ENCODE assay signal across 8 cellular contexts in the genomic region with DNA sequence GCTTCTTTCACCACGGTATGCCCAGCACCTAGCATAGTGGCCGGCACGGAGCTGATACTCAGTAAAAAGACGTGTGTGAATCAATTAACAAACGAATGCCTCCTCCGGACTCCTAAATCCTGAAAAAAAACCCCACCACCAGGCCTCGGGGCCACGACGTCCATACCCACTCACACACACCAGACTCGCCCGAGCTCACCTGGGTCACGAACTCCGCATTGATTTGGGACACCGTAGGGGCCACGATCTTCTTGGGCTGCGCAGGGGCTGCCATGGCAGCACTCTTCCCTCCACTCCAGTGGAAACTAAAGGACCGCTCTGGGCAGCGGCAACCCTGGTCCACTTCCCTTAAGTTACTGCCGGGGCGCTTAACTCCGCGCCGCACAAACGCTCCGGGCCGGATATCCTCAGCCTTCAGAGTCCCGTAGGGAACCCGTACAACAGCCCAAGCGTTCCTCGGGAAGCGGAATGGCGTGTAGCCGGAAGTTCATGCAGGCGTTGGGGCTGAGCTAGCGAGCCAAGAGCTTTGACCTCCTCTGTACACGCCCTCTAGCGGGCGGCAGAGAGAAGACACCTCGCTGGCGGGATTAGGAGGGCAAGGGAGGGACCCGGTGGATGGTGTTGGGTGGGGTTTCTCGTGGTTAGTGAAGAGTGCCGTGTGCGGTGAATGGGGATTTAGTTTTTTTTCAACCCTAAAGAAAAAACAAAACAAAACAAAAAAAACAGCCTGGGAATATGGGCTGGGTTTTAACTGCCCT. TPM values are rescaled to one million over a fixed set of nuclear protein-coding genes. Genes with fewer than 3 reads are reported as not detected.
DNase-seq lines count a peak whose midpoint lies in the region; ATAC-seq and TF ChIP-seq lines count a peak whose summit lies in the region.

Gene AQR, minus strand, starts transcription at position 403 of the 758 bp plus-strand sequence. Its CDS starts 129 bp downstream, at position 274.

- H2AFZ ChIP-seq in GM23338 (peak within 1 kb of the TSS; percentile 73), fibroblast of lung (ENCODE audit: low read length) (peak within 1 kb of the TSS; percentile 97)

- H3K79me2 ChIP-seq in GM23338 (replicated peaks; ENCODE audit: insufficient read depth) (peaks cover 50% of the 10 kb centered on the region), fibroblast of lung (ENCODE audit: control insufficient read depth, insufficient read depth, low read length) (peaks cover 34% of the 10 kb centered on the region)

- peaks cover 9% of the 10 kb centered on the region for H3K4me1 ChIP-seq in GM23338 (ENCODE audit: insufficient read depth)
- H3K4me1 ChIP-seq in fibroblast of lung (ENCODE audit: control insufficient read depth, extremely low read depth, insufficient read depth, low read length) = no peaks in the 10 kb centered on the region

- peak within 1 kb of the TSS; percentile 99 for H3K27ac Mint-ChIP-seq in GM23338
- H3K27ac Mint-ChIP-seq in activated T-helper 1 cell treated with anti-CD3 and anti-CD28 coated beads, Interleukin-12 subunit alpha, Interleukin-12 subunit beta, Interleukin-2, Interleukin-4 antibody, amounts not matched to agents 30 ng/mL and 10 ng/mL and 1 ng/mL, durations not matched to agents 14 hours and 24 hours and 36 hours = peak within 1 kb of the TSS; percentile 95
- H3K27ac Mint-ChIP-seq in naive thymus-derived CD8-positive, alpha-beta T cell = peak within 1 kb of the TSS; percentile 92 to 99 (median 98)

- H3K9me2 ChIP-seq in GM23338 (ENCODE audit: insufficient read depth) = no peaks in the 10 kb centered on the region

- H3K9me3 ChIP-seq in fibroblast of lung (ENCODE audit: control insufficient read depth, insufficient read depth, low read depth, low read length) = no peaks in the 10 kb centered on the region

- POLR2A ChIA-PET in naive thymus-derived CD8-positive, alpha-beta T cell (lab: Charles Lee) = interaction anchor here (0.7 to 5.1 kb wide), 3 partner anchors 13 to 19 kb away, joined by 3 to 157 read pairs (median 11); partner anchors contain the start of gene ZNF770

- peak within 1 kb of the TSS; percentile 100 for H3K4me3 Mint-ChIP-seq in GM23338
- H3K4me3 Mint-ChIP-seq in activated T-helper 1 cell treated with anti-CD3 and anti-CD28 coated beads, Interleukin-12 subunit alpha, Interleukin-12 subunit beta, Interleukin-2, Interleukin-4 antibody, amounts not matched to agents 30 ng/mL and 10 ng/mL and 1 ng/mL, durations not matched to agents 14 hours and 24 hours and 36 hours = peak within 1 kb of the TSS; percentile 98
- H3K4me3 Mint-ChIP-seq in naive thymus-derived CD8-positive, alpha-beta T cell = peak within 1 kb of the TSS; percentile 96 to 100 (median 100)

- H3K9me3 Mint-ChIP-seq in GM23338 = peaks cover 2% of the 10 kb centered on the region; the same call in 1 of the 3 replicates
- no peaks in the 10 kb centered on the region for H3K9me3 Mint-ChIP-seq in activated T-helper 1 cell treated with anti-CD3 and anti-CD28 coated beads, Interleukin-12 subunit alpha, Interleukin-12 subunit beta, Interleukin-2, Interleukin-4 antibody, amounts not matched to agents 30 ng/mL and 10 ng/mL and 1 ng/mL, durations not matched to agents 14 hours and 24 hours and 36 hours
- H3K9me3 Mint-ChIP-seq in naive thymus-derived CD8-positive, alpha-beta T cell = no peaks in the 10 kb centered on the region

- peak within 1 kb of the TSS; percentile 83 for H3K9ac ChIP-seq in fibroblast of lung (ENCODE audit: insufficient read depth, low read length)

- H3K27me3 ChIP-seq in GM23338 (ENCODE audit: insufficient read depth) (no peaks in the 10 kb centered on the region), fibroblast of lung (ENCODE audit: control insufficient read depth, insufficient read depth, low read length) (no peaks in the 10 kb centered on the region)

- H4K20me1 ChIP-seq in GM23338 (replicated peaks; ENCODE audit: insufficient read depth) (peaks cover 10% of the 10 kb centered on the region), fibroblast of lung (ENCODE audit: control insufficient read depth, extremely low read depth, insufficient read depth, low read length) (no peaks in the 10 kb centered on the region)

- peak; percentile 75 to 87 for TF ChIP-seq CTCF in GM23338 (conservative IDR thresholded peaks at IDR 0.05; ENCODE audit: low read depth in 2 of 2)
- peak; percentile 73 to 94 for TF ChIP-seq CTCF in fibroblast of lung (conservative IDR thresholded peaks at IDR 0.05 in 1 of 2, IDR thresholded peaks at IDR 0.05 in 1 of 2; ENCODE audit: low read depth in 1 of 2, low read length in 2 of 2)

- H3K36me3 ChIP-seq in GM23338 (ENCODE audit: insufficient read depth) = peaks cover 4% of the 10 kb centered on the region; the same call in 1 of the 2 replicates
- H3K36me3 ChIP-seq in fibroblast of lung (ENCODE audit: control insufficient read depth, insufficient read depth, low read length) = no peaks in the 10 kb centered on the region

- H3K4me2 ChIP-seq in GM23338 (peak within 1 kb of the TSS; percentile 95), fibroblast of lung (ENCODE audit: extremely low read depth, insufficient read depth, low read length) (peak within 1 kb of the TSS; percentile 62)

- peaks cover 10% of the 10 kb centered on the region for H3K36me3 Mint-ChIP-seq in GM23338 (ENCODE audit: low read depth)
- peaks cover 12% of the 10 kb centered on the region for H3K36me3 Mint-ChIP-seq in activated T-helper 1 cell treated with anti-CD3 and anti-CD28 coated beads, Interleukin-12 subunit alpha, Interleukin-12 subunit beta, Interleukin-2, Interleukin-4 antibody, amounts not matched to agents 30 ng/mL and 10 ng/mL and 1 ng/mL, durations not matched to agents 14 hours and 24 hours and 36 hours (ENCODE audit: low read depth)
- H3K36me3 Mint-ChIP-seq in naive thymus-derived CD8-positive, alpha-beta T cell = peaks cover 0 to 19% (median 0%) of the 10 kb centered on the region in 3 donors

- intact Hi-C loops in activated T-helper 1 cell treated with anti-CD3 and anti-CD28 coated beads, Interleukin-12 subunit alpha, Interleukin-12 subunit beta, Interleukin-2, Interleukin-4 antibody, amounts not matched to agents 30 ng/mL and 10 ng/mL and 1 ng/mL, durations not matched to agents 14 hours and 24 hours and 36 hours (cut with micrococcal nuclease) = loop anchor here (1.0 to 5.0 kb wide), 5 partner anchors 19 to 869 kb away; partner anchors contain the start of genes EMC7, SLC12A6 and ZNF770

- H3K4me3 ChIP-seq in GM23338 (peak within 1 kb of the TSS; percentile 97), fibroblast of lung (replicated peaks in 1 of 4; ENCODE audit: control extremely low read depth in 1 of 4, insufficient read depth in 1 of 4, low read depth in 3 of 4, low read length in 4 of 4) (peak within 1 kb of the TSS; percentile 84 to 99 (median 89))

- H3K27ac ChIP-seq in GM23338 (ENCODE audit: low read depth) = peak within 1 kb of the TSS; percentile 85
- peak within 1 kb of the TSS; percentile 82 for H3K27ac ChIP-seq in fibroblast of lung (ENCODE audit: insufficient read depth, low read length)

- peak; percentile 99 for ATAC-seq in GM23338
- peak; percentile 92 to 94 for ATAC-seq in naive thymus-derived CD8-positive, alpha-beta T cell

- H3K27me3 Mint-ChIP-seq in GM23338 (ENCODE audit: insufficient read depth, low read depth, poor library complexity) = peaks cover 9% of the 10 kb centered on the region
- no peaks in the 10 kb centered on the region for H3K27me3 Mint-ChIP-seq in activated T-helper 1 cell treated with anti-CD3 and anti-CD28 coated beads, Interleukin-12 subunit alpha, Interleukin-12 subunit beta, Interleukin-2, Interleukin-4 antibody, amounts not matched to agents 30 ng/mL and 10 ng/mL and 1 ng/mL, durations not matched to agents 14 hours and 24 hours and 36 hours (ENCODE audit: insufficient read depth)
- H3K27me3 Mint-ChIP-seq in naive thymus-derived CD8-positive, alpha-beta T cell = no peaks in the 10 kb centered on the region

- peak; percentile 98 for DNase-seq in EL
- DNase-seq in GM23338 (ENCODE audit: low spot score) = peak; percentile 100
- DNase-seq in LHCN-M2 (ENCODE audit: low read depth) = peak; percentile 98
- peak; percentile 98 for DNase-seq in RPMI7951 (ENCODE audit: low read depth)
- peak; percentile 89 for DNase-seq in activated T-helper 1 cell treated with anti-CD3 and anti-CD28 coated beads, Interleukin-12 subunit alpha, Interleukin-12 subunit beta, Interleukin-2, Interleukin-4 antibody, amounts not matched to agents 30 ng/mL and 10 ng/mL and 1 ng/mL, durations not matched to agents 14 hours and 24 hours and 36 hours (ENCODE audit: low spot score)
- DNase-seq in fibroblast of lung (ENCODE audit: low read depth in 2 of 2) = peak; percentile 98 to 99
- peak; percentile 83 to 95 (median 91) for DNase-seq in naive thymus-derived CD8-positive, alpha-beta T cell
- peak; percentile 76 to 91 (median 86) for DNase-seq in stimulated activated naive CD4-positive, alpha-beta T cell (lab: John Stamatoyannopoulos, UW)

- H3K4me1 Mint-ChIP-seq in GM23338 = peaks cover 18% of the 10 kb centered on the region
- H3K4me1 Mint-ChIP-seq in activated T-helper 1 cell treated with anti-CD3 and anti-CD28 coated beads, Interleukin-12 subunit alpha, Interleukin-12 subunit beta, Interleukin-2, Interleukin-4 antibody, amounts not matched to agents 30 ng/mL and 10 ng/mL and 1 ng/mL, durations not matched to agents 14 hours and 24 hours and 36 hours (ENCODE audit: low read depth) = peaks cover 44% of the 10 kb centered on the region
- peaks cover 24 to 51% (median 48%) of the 10 kb centered on the region in 4 donors for H3K4me1 Mint-ChIP-seq in naive thymus-derived CD8-positive, alpha-beta T cell

- H3F3A ChIP-seq in GM23338 (replicated peaks; ENCODE audit: low read depth) = no peaks in the 10 kb centered on the region; the same call in 1 of the 2 replicates

RNA-seq across cellular contexts. Expression of gene AQR, which starts in this region (rescaled TPM):
- total RNA-seq in GM23338 (2014; rRNA removed; shearing (Covaris generic)) = 57.2 and 67.3 TPM in 2 replicates
- polyA plus RNA-seq in GM23338 (2016; fragmentation: Nextera tagmentation; extraction: Ambion mirVana) (39.1 and 42.3 TPM in 2 replicates), fibroblast of lung (33.0 and 37.4 TPM in 2 replicates)
- total RNA-seq in LHCN-M2 (2014; rRNA removed) (29.7 and 32.4 TPM in 2 replicates), fibroblast of lung (18.2 and 19.7 TPM in 2 replicates)
- 7.7 TPM for polyA plus RNA-seq in LHCN-M2 (2012)
- total RNA-seq in RPMI7951 (2014; rRNA removed; shearing (Covaris generic)) = 31.6 and 45.1 TPM in 2 replicates
- 43.2 and 44.4 TPM in 2 replicates for total RNA-seq in activated T-helper 1 cell treated with anti-CD3 and anti-CD28 coated beads, Interleukin-12 subunit alpha, Interleukin-12 subunit beta, Interleukin-2, Interleukin-4 antibody, amounts not matched to agents 30 ng/mL and 10 ng/mL and 1 ng/mL, durations not matched to agents 14 hours and 24 hours and 36 hours
- 13.2 and 14.5 TPM in 2 replicates for polyA plus RNA-seq in fibroblast of lung (2012)
- 4.4 and 4.5 TPM in 2 replicates for polyA minus RNA-seq in fibroblast of lung (ENCODE audit: low replicate concordance)
- 10 to 100 TPM; 42.3 to 50.7 TPM for total RNA-seq in naive thymus-derived CD8-positive, alpha-beta T cell
- polyA plus RNA-seq in naive thymus-derived CD8-positive, alpha-beta T cell = 10 to 100 TPM; 10.3 to 16.0 (median 13.5) TPM

Comparison
In these comparisons a context has a peak if more than half of its experiments do, and no peak if none do; other contexts are left out.
1. Peak in every context shown above with its lines: DNase-seq, ATAC-seq, H3K4me3 ChIP-seq and H3K27ac ChIP-seq.